In genomic region chr13:30170569-30170968, GRCh38 we compare ENCODE assay signal across 17 cellular contexts.
"Had no signal": no experiment of that assay in that cellular context is flagged by ENCODE, and none has a peak within 500 bp of the region (broad histone marks: within the 10 kb centered on the region; RNA-seq: fewer than 3 reads in every experiment).

No MANE protein-coding gene starts in this region.

- H3K36me3 Mint-ChIP-seq: memory B cell had no signal

- H3K9me3 Mint-ChIP-seq: dendritic cell treated with granulocyte-macrophage colony-stimulating factor and Interleukin-4, amounts not matched to agents 40 ng/mL and 50 ng/mL, for 4 days; memory B cell had no signal

- ATAC-seq: gastroesophageal sphincter, left cardiac atrium, lower lobe of right lung, sciatic nerve had no signal

- H3K27ac ChIP-seq: esophagus squamous epithelium, gastroesophageal sphincter, left ventricle myocardium inferior, lower lobe of right lung, neutrophil, spleen had no signal

- H3K4me3 ChIP-seq: esophagus squamous epithelium, gastroesophageal sphincter, left ventricle myocardium inferior, lower lobe of right lung, spleen had no signal

- H3K4me1 ChIP-seq: gastroesophageal sphincter, left ventricle myocardium inferior, lower lobe of right lung had no signal

- H3K27ac Mint-ChIP-seq: dendritic cell treated with granulocyte-macrophage colony-stimulating factor and Interleukin-4, amounts not matched to agents 40 ng/mL and 50 ng/mL, for 4 days; memory B cell had no signal

- H3K4me3 Mint-ChIP-seq: dendritic cell treated with granulocyte-macrophage colony-stimulating factor and Interleukin-4, amounts not matched to agents 40 ng/mL and 50 ng/mL, for 4 days; memory B cell had no signal

- H3K36me3 ChIP-seq: esophagus squamous epithelium, gastroesophageal sphincter, left ventricle myocardium inferior, lower lobe of right lung, neutrophil, spleen had no signal

- H3K27me3 Mint-ChIP-seq: dendritic cell treated with granulocyte-macrophage colony-stimulating factor and Interleukin-4, amounts not matched to agents 40 ng/mL and 50 ng/mL, for 4 days; memory B cell had no signal

- DNase-seq: esophagus squamous epithelium; foreskin fibroblast; glutamatergic neuron; kidney; left cardiac atrium; left ventricle myocardium inferior; lower lobe of right lung; midbrain; spleen; stimulated activated CD4-positive, alpha-beta T cell treated with anti-CD3 and anti-CD28 coated beads, Interleukin-2, amount 100 ng/mL, for 24 hours; stimulated activated CD4-positive, alpha-beta T cell treated with anti-CD3 and anti-CD28 coated beads, Interleukin-4, amount 100 ng/mL, for 4 hours; trophoblast cell had no signal

- H3K9me3 ChIP-seq: esophagus squamous epithelium, gastroesophageal sphincter, left ventricle myocardium inferior, lower lobe of right lung, neutrophil, spleen had no signal
